ENCODE assay signal across 11 cellular contexts in genomic region chr15:77025471-77025901, GRCh38. TPM values are rescaled to one million over a fixed set of nuclear protein-coding genes. Genes with fewer than 3 reads are reported as not detected.
DNase-seq lines count a peak whose midpoint lies in the region; ATAC-seq and TF ChIP-seq lines count a peak whose summit lies in the region.
"Had no signal": no experiment of that assay in that cellular context is flagged by ENCODE, and none has a peak within 500 bp of the region (broad histone marks: within the 10 kb centered on the region; RNA-seq: fewer than 3 reads in every experiment).

No MANE protein-coding gene starts in this region.

- ATAC-seq in CD4-positive, alpha-beta T cell (ENCODE audit: poor library complexity) = no peak
- no peak for ATAC-seq in GM19328 (IDR thresholded peaks at IDR 0.05; ENCODE audit: unreplicated experiment)

- no peak for TF ChIP-seq EP300 in stomach (IDR thresholded peaks at IDR 0.05)

- H3K36me3 ChIP-seq in adrenal gland (replicated peaks in 1 of 2) = no peaks in the 10 kb centered on the region
- H3K36me3 ChIP-seq in stomach = peaks cover 0 to 24% (median 0%) of the 10 kb centered on the region in 4 donors
- H3K36me3 ChIP-seq: brain microvascular endothelial cell, SJCRH30 had no signal

- 87 to 97% (median 94%) methylated on average over 5 to 9 of the region's 9 CpGs for WGBS in adrenal gland, 4 donors
- 91 to 97% (median 95%) methylated on average over 6 to 9 of the region's 9 CpGs for WGBS in stomach, 5 donors

- H3K4me1 Mint-ChIP-seq in CD4-positive, alpha-beta T cell (ENCODE audit: low read depth) = peaks cover 38% of the 10 kb centered on the region
- H3K4me1 Mint-ChIP-seq in T-helper 1 cell treated with Interleukin-12 subunit alpha and Interleukin-12 subunit beta and Interleukin-4 antibody, amounts not matched to agents 30 μg/mL and 1 μg/mL, for 36 hours (ENCODE audit: low read depth) = peaks cover 44% of the 10 kb centered on the region
- peaks cover 4% of the 10 kb centered on the region for H3K4me1 Mint-ChIP-seq in neural crest cell

- H3K9me3 Mint-ChIP-seq in CD4-positive, alpha-beta T cell = no peaks in the 10 kb centered on the region
- no peaks in the 10 kb centered on the region for H3K9me3 Mint-ChIP-seq in T-helper 1 cell treated with Interleukin-12 subunit alpha and Interleukin-12 subunit beta and Interleukin-4 antibody, amounts not matched to agents 30 μg/mL and 1 μg/mL, for 36 hours
- H3K9me3 Mint-ChIP-seq in neural crest cell = no peaks in the 10 kb centered on the region

- H3K4me3 ChIP-seq in adrenal gland = no peak overlapping the region
- H3K4me3 ChIP-seq in stomach = no peak overlapping the region
- H3K4me3 ChIP-seq: SJCRH30 had no signal

- TF ChIP-seq CTCF in CD4-positive, alpha-beta T cell (IDR thresholded peaks at IDR 0.05) = no peak
- TF ChIP-seq CTCF in adrenal gland (IDR thresholded peaks at IDR 0.05) (no peak), neural crest cell (conservative IDR thresholded peaks at IDR 0.05) (no peak), stomach (IDR thresholded peaks at IDR 0.05) (no peak)

- no peaks in the 10 kb centered on the region for H3K27me3 Mint-ChIP-seq in CD4-positive, alpha-beta T cell
- H3K27me3 Mint-ChIP-seq in T-helper 1 cell treated with Interleukin-12 subunit alpha and Interleukin-12 subunit beta and Interleukin-4 antibody, amounts not matched to agents 30 μg/mL and 1 μg/mL, for 36 hours (ENCODE audit: low read depth) = no peaks in the 10 kb centered on the region
- H3K27me3 Mint-ChIP-seq in neural crest cell (ENCODE audit: low read depth) = no peaks in the 10 kb centered on the region

- H3K27ac ChIP-seq in CD4-positive, alpha-beta T cell (ENCODE audit: low read depth, low read length) = no peak overlapping the region
- H3K27ac ChIP-seq in adrenal gland = no peak overlapping the region
- no peak overlapping the region for H3K27ac ChIP-seq in stomach
- H3K27ac ChIP-seq: brain microvascular endothelial cell, SJCRH30 had no signal

- TF ChIP-seq POLR2A in adrenal gland (IDR thresholded peaks at IDR 0.05) (no peak), stomach (IDR thresholded peaks at IDR 0.05) (no peak)

- no peak overlapping the region for H3K4me3 Mint-ChIP-seq in CD4-positive, alpha-beta T cell
- no peak overlapping the region for H3K4me3 Mint-ChIP-seq in T-helper 1 cell treated with Interleukin-12 subunit alpha and Interleukin-12 subunit beta and Interleukin-4 antibody, amounts not matched to agents 30 μg/mL and 1 μg/mL, for 36 hours
- H3K4me3 Mint-ChIP-seq in neural crest cell = peak overlapping the region; percentile 40

- CTCF ChIA-PET in CD4-positive, alpha-beta T cell (lab: Charles Lee) = interaction anchor here (2.6 to 4.8 kb wide), 2 partner anchors 12 to 52 kb away, joined by 6 to 30 read pairs; no protein-coding TSS in a partner anchor

- H3K9me3 ChIP-seq in CD4-positive, alpha-beta T cell (ENCODE audit: control insufficient read depth, low read length) = no peaks in the 10 kb centered on the region
- no peaks in the 10 kb centered on the region for H3K9me3 ChIP-seq in adrenal gland (replicated peaks in 1 of 3)
- no peaks in the 10 kb centered on the region for H3K9me3 ChIP-seq in stomach
- H3K9me3 ChIP-seq: SJCRH30 had no signal

- intact Hi-C loops in CD4-positive, alpha-beta T cell (cut with DNase I, micrococcal nuclease) = loop anchor here in 1 of 2 experiments (2.0 kb wide), 1 partner anchor 123 kb away; no protein-coding TSS in a partner anchor
- intact Hi-C loops in adrenal gland (cut with DNase I) (loop anchor here in 1 of 2 donors (10.0 kb wide), 1 partner anchor 519 kb away; no protein-coding TSS in a partner anchor), stomach (cut with DNase I; ENCODE audit: low total_unique reads) (no loop called here)

- H3K27ac Mint-ChIP-seq in CD4-positive, alpha-beta T cell = peak overlapping the region; percentile 56
- H3K27ac Mint-ChIP-seq in T-helper 1 cell treated with Interleukin-12 subunit alpha and Interleukin-12 subunit beta and Interleukin-4 antibody, amounts not matched to agents 30 μg/mL and 1 μg/mL, for 36 hours = peak overlapping the region; percentile 50
- H3K27ac Mint-ChIP-seq in neural crest cell (ENCODE audit: unreplicated experiment) = no peak overlapping the region

- POLR2A ChIA-PET in CD4-positive, alpha-beta T cell (lab: Charles Lee) = interaction anchor here (1.9 kb wide), 1 partner anchor 30 kb away, joined by 7 read pairs; the partner anchor contains the start of gene PSTPIP1

- peak in 1 of 10 experiments; percentile 2 for DNase-seq in CD4-positive, alpha-beta T cell
- DNase-seq in adrenal gland (peak in 4 of 7 donors; percentile 7 to 39 (median 14)), neural crest cell (ENCODE audit: low read depth, low spot score) (no peak), NCI-H69 (lab: John Stamatoyannopoulos, UW) (no peak), stomach (no peak)
- DNase-seq: brain microvascular endothelial cell, NCI-H1092, SJCRH30 had no signal

- H3K4me1 ChIP-seq in adrenal gland (replicated peaks in 1 of 2) (peaks cover 5 to 13% of the 10 kb centered on the region in 2 donors), stomach (peaks cover 7 to 44% (median 19%) of the 10 kb centered on the region in 4 donors)

- peaks cover 62% of the 10 kb centered on the region for H3K36me3 Mint-ChIP-seq in CD4-positive, alpha-beta T cell (ENCODE audit: low read depth)
- peaks cover 34% of the 10 kb centered on the region for H3K36me3 Mint-ChIP-seq in T-helper 1 cell treated with Interleukin-12 subunit alpha and Interleukin-12 subunit beta and Interleukin-4 antibody, amounts not matched to agents 30 μg/mL and 1 μg/mL, for 36 hours (ENCODE audit: low read depth)
- H3K36me3 Mint-ChIP-seq in neural crest cell (ENCODE audit: low read depth) = no peaks in the 10 kb centered on the region

- H3K27me3 ChIP-seq in CD4-positive, alpha-beta T cell (ENCODE audit: control insufficient read depth, insufficient read depth, low read length) = no peaks in the 10 kb centered on the region
- H3K27me3 ChIP-seq in adrenal gland (no peaks in the 10 kb centered on the region), stomach (peaks cover 0 to 26% (median 16%) of the 10 kb centered on the region in 3 donors)
- H3K27me3 ChIP-seq: brain microvascular endothelial cell, SJCRH30 had no signal

RNA-seq across cellular contexts. Expression of gene PSTPIP1, which starts 30.6 kb away (rescaled TPM):
- total RNA-seq in CD4-positive, alpha-beta T cell = 10 to 100 TPM; 79.4 to 82.7 TPM
- total RNA-seq in adrenal gland (10 to 100 TPM in 5 of 8 donors, 1 to 10 TPM in 3; 8.6 to 15.3 (median 10.7) TPM), neural crest cell (0.84 and 1.5 TPM in 2 replicates), stomach (10 to 100 TPM in 3 of 5 donors, 1 to 10 TPM in 1, under 1 TPM in 1; 0.29 to 75.4 (median 10.1) TPM)
- polyA plus RNA-seq in adrenal gland (10 to 100 TPM in 2 of 3 donors, 1 to 10 TPM in 1; 1.4 to 31.5 (median 16.7) TPM), stomach (1 to 10 TPM; 3.1 to 6.6 (median 4.2) TPM)
- total RNA-seq: epithelial cell of proximal tubule had no signal

RNA-seq across cellular contexts. Expression of gene TSPAN3, which starts 45.4 kb away (rescaled TPM):
- total RNA-seq in CD4-positive, alpha-beta T cell = 10 to 100 TPM; 14.7 to 15.5 TPM
- 100 to 1,000 TPM; 181 to 387 (median 230) TPM for total RNA-seq in adrenal gland
- polyA plus RNA-seq in adrenal gland = 100 to 1,000 TPM; 129 to 256 (median 202) TPM
- 258 and 259 TPM in 2 replicates for total RNA-seq in neural crest cell
- 100 to 1,000 TPM in 3 of 5 donors, 10 to 100 TPM in 2; 42.9 to 390 (median 143) TPM for total RNA-seq in stomach
- 100 to 1,000 TPM in 1 of 3 donors, 10 to 100 TPM in 2; 48.7 to 100 (median 99.2) TPM for polyA plus RNA-seq in stomach

Comparison
In these comparisons a context has a peak if more than half of its experiments do, and no peak if none do; other contexts are left out.
1. DNase-seq: peak in adrenal gland (4 of 7); none in neural crest cell (single experiment), NCI-H69 (single experiment) and stomach (single experiment).